In the genomic region with DNA sequence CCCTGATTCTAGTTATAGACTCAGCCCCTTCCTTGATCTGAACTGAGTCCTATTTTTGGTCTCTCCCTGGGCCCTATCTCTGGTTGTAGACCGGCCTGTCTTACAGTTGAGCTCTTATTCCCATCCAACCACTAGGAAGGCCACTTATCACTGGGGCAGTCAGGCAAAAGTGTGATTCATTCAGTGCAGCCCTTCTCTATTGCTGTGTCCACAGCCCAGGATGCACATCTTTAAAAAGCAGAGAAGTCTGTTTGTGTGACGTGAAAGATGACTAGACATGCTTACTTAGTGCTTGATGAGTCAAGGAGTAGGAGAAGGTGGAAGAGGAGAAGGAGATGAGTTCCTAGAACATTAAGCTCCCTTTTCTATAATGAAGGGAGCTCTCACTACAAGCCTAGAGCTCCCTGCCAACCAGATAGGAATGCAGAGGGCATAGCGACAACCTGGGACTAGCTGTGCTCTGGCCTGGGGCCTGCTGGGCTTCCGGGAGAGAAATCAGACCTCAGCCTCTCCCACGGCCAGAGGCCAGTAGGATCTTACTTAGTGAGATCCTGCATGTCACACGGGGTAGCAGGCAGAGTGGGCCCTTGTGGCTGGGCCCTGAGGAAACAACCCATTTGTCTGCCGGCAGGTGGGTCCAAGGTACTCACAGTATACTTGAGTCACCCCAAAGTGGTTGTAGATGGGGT, we compare ENCODE assay signal across 14 cellular contexts. TPM values are rescaled to one million over a fixed set of nuclear protein-coding genes. Genes with fewer than 3 reads are reported as not detected.
DNase-seq lines count a peak whose midpoint lies in the region; ATAC-seq and TF ChIP-seq lines count a peak whose summit lies in the region.
"Had no signal": no experiment of that assay in that cellular context is flagged by ENCODE, and none has a peak within 500 bp of the region (broad histone marks: within the 10 kb centered on the region; RNA-seq: fewer than 3 reads in every experiment).

No MANE protein-coding gene starts in this region.

- no peaks in the 10 kb centered on the region for H3F3A ChIP-seq in smooth muscle cell (ENCODE audit: low read depth)

- H3K4me1 ChIP-seq in adipocyte (ENCODE audit: control insufficient read depth, insufficient read depth, low read length) (no peaks in the 10 kb centered on the region), smooth muscle cell (ENCODE audit: low read depth) (no peaks in the 10 kb centered on the region), SJCRH30 (no peaks in the 10 kb centered on the region)
- H3K4me1 ChIP-seq: body of pancreas had no signal

- H3K4me3 ChIP-seq in adipocyte (ENCODE audit: low read length) (no peak overlapping the region), smooth muscle cell (no peak overlapping the region), SJCRH30 (no peak overlapping the region)
- H3K4me3 ChIP-seq: body of pancreas had no signal

- no peaks in the 10 kb centered on the region for H4K20me1 ChIP-seq in smooth muscle cell (ENCODE audit: low read depth)

- H3K27ac ChIP-seq in smooth muscle cell (ENCODE audit: low read depth) (peak overlapping the region; percentile 68), SJCRH30 (no peak overlapping the region)
- H3K27ac ChIP-seq: body of pancreas had no signal

- WGBS in smooth muscle cell (ENCODE audit: low lambda C conversion rate), result 67% methylated on average over 7 of the region's 7 CpGs

- H3K36me3 ChIP-seq in adipocyte (ENCODE audit: control insufficient read depth, insufficient read depth, low read length, severe bottlenecking) (no peaks in the 10 kb centered on the region), smooth muscle cell (ENCODE audit: low read depth) (no peaks in the 10 kb centered on the region), SJCRH30 (no peaks in the 10 kb centered on the region)

- H3K27me3 ChIP-seq in adipocyte (replicated peaks; ENCODE audit: control insufficient read depth, insufficient read depth, low read length) (no peaks in the 10 kb centered on the region), smooth muscle cell (ENCODE audit: low read depth) (no peaks in the 10 kb centered on the region), SJCRH30 (peaks cover 19% of the 10 kb centered on the region; the same call in 1 of the 2 replicates)
- H3K27me3 ChIP-seq: body of pancreas had no signal

- ATAC-seq in Right ventricle myocardium superior (ENCODE audit: poor library complexity) (peak; percentile 84), HG03045 (IDR thresholded peaks at IDR 0.05; ENCODE audit: unreplicated experiment) (no peak)
- ATAC-seq: body of pancreas; effector memory CD8-positive, alpha-beta T cell; Panc1 had no signal

- H3K4me2 ChIP-seq in smooth muscle cell, result peak overlapping the region; percentile 6

- H3K9me3 ChIP-seq in adipocyte (ENCODE audit: control insufficient read depth, low read length) (no peaks in the 10 kb centered on the region), smooth muscle cell (replicated peaks; ENCODE audit: low read depth) (no peaks in the 10 kb centered on the region), SJCRH30 (replicated peaks) (no peaks in the 10 kb centered on the region)
- H3K9me3 ChIP-seq: body of pancreas had no signal

- DNase-seq in GM04504 (ENCODE audit: low read depth) (peak; percentile 58), adipocyte (ENCODE audit: low read depth) (peak; percentile 32), Right ventricle myocardium superior (peak; percentile 63), smooth muscle cell (lab: John Stamatoyannopoulos, UW; ENCODE audit: unreplicated experiment) (no peak), SJCRH30 (no peak), GM20000 (ENCODE audit: low spot score) (no peak)
- DNase-seq: activated CD4-positive, alpha-beta T cell treated with anti-CD3 and anti-CD28 coated beads, Interleukin-2, amount 50 U/mL, for 1 hour; body of pancreas; effector memory CD8-positive, alpha-beta T cell; NCI-H1436; small intestine had no signal

- H2AFZ ChIP-seq in smooth muscle cell (ENCODE audit: low read depth), result no peak overlapping the region

- intact Hi-C loops in Right ventricle myocardium superior (cut with DNase I), result no loop called here

- no peak for TF ChIP-seq CTCF in smooth muscle cell (IDR thresholded peaks at IDR 0.05; ENCODE audit: borderline replicate concordance, insufficient read depth, poor library complexity, severe bottlenecking)
- TF ChIP-seq CTCF in GM20000 (IDR thresholded peaks at IDR 0.05; ENCODE audit: extremely low read depth, missing control alignments), result no peak

- H3K9ac ChIP-seq in adipocyte (ENCODE audit: low read length) (no peak overlapping the region), smooth muscle cell (ENCODE audit: low read depth) (peak overlapping the region; percentile 46)

- H3K79me2 ChIP-seq in smooth muscle cell (ENCODE audit: low read depth), result no peaks in the 10 kb centered on the region

RNA-seq across cellular contexts. Expression of gene INSYN1, which starts 25.7 kb away (rescaled TPM):
- total RNA-seq in Right ventricle myocardium superior, result 155 TPM
- total RNA-seq in smooth muscle cell, result 1.4 and 1.6 TPM in 2 replicates
- polyA plus RNA-seq in smooth muscle cell, result 3.4 and 4.0 TPM in 2 replicates
- 0.05 TPM in 1 of 2 replicates, not detected in the other for total RNA-seq in SJCRH30 (2014; rRNA removed; shearing (Covaris generic))
- total RNA-seq: T-helper 2 cell treated with Interferon-gamma antibody and Interleukin-4, amounts not matched to agents 100 ng/mL and 5 ng/mL, for 36 hours had no signal

RNA-seq across cellular contexts. Expression of gene CD276, which starts 43.3 kb away (rescaled TPM):
- 36.5 TPM for total RNA-seq in Right ventricle myocardium superior
- 139 and 144 TPM in 2 replicates for total RNA-seq in smooth muscle cell
- 257 and 312 TPM in 2 replicates for polyA plus RNA-seq in smooth muscle cell
- 87.3 and 92.9 TPM in 2 replicates for total RNA-seq in SJCRH30 (2014; rRNA removed; shearing (Covaris generic))

Comparison
In these comparisons a context has a peak if more than half of its experiments do, and no peak if none do; other contexts are left out.
1. DNase-seq: peak in GM04504 (single experiment), adipocyte (single experiment) and Right ventricle myocardium superior (single experiment); none in smooth muscle cell (single experiment), SJCRH30 (0 of 2) and GM20000 (single experiment).
2. RNA of gene INSYN1, which starts 25.7 kb away (total RNA-seq): 155 TPM in Right ventricle myocardium superior (single experiment); 1.4 to 1.6 TPM in smooth muscle cell and 0.05 TPM in SJCRH30; every median in the first group is over 10 times any median in the second.